Comparison of ENCODE assay signal across 21 cellular contexts in the genomic region with DNA sequence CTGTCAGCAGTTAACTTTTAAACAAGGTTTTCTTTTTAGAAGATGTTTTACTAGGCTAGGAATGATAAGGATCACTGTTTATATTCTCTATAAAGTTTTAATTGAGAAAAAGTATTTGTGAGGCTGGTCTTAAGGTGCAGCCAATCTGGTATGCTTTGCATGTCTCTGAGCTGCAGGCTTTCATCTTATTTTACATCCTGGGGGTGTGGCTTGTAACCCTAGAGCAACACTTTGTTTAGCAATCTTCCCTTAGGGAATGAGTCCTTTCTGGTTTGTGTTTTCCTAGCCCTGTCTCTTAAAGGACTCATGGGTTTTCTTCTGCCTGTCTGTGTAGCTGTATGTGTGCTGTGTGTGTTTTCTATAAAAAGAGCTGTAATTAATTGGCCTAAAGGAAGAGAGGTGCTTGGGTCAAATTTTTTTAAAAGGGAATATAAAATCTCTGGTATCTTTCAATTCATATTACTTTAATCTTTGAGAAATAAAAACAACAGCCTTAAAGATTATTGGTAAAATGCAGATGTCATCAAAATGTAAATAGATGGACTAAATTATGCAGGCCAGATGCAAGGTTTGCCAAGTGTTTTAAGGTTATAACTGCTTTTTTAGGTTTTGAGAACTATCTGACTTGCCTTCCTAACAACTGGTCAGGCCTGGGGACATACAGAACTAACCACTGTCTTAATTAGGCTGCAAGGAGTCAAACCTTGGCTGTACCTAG. TPM values are rescaled to one million over a fixed set of nuclear protein-coding genes. Genes with fewer than 3 reads are reported as not detected.
"Had no signal": no experiment of that assay in that cellular context is flagged by ENCODE, and none has a peak within 500 bp of the region (broad histone marks: within the 10 kb centered on the region; RNA-seq: fewer than 3 reads in every experiment).

No MANE protein-coding gene starts in this region.

- H3K27ac Mint-ChIP-seq: activated naive CD8-positive, alpha-beta T cell treated with anti-CD3 and anti-CD28 coated beads, Interleukin-2, amount 50 U/mL, for 24 hours; activated T-helper 1 cell treated with anti-CD3 and anti-CD28 coated beads, Interleukin-12 subunit alpha, Interleukin-12 subunit beta, Interleukin-2, Interleukin-4 antibody, amounts not matched to agents 30 ng/mL and 10 ng/mL and 1 ng/mL, durations not matched to agents 14 hours and 24 hours and 36 hours; effector memory CD8-positive, alpha-beta T cell; mesothelial cell of epicardium; T-helper 1 cell treated with Interleukin-12 subunit alpha and Interleukin-12 subunit beta and Interleukin-4 antibody, amounts not matched to agents 30 μg/mL and 1 μg/mL, for 36 hours had no signal

- H3K27me3 Mint-ChIP-seq: activated naive CD8-positive, alpha-beta T cell treated with anti-CD3 and anti-CD28 coated beads, Interleukin-2, amount 50 U/mL, for 24 hours had no signal

- H3K4me1 ChIP-seq: heart left ventricle, lower lobe of right lung had no signal

- DNase-seq: activated naive CD4-positive, alpha-beta T cell treated with Interleukin-2 at 50 U/mL for 16 hours; activated naive CD8-positive, alpha-beta T cell treated with anti-CD3 and anti-CD28 coated beads, Interleukin-2, amount 50 U/mL, for 24 hours; dermis blood vessel endothelial cell; effector memory CD8-positive, alpha-beta T cell; left colon; lower lobe of right lung; ovary; stimulated activated CD4-positive, alpha-beta T cell treated with anti-CD3 and anti-CD28 coated beads, Interleukin-2, amount 100 ng/mL, for 24 hours had no signal

- H3K36me3 Mint-ChIP-seq: mesothelial cell of epicardium had no signal

- H3K27me3 ChIP-seq: heart left ventricle, ovary had no signal

- H3K4me3 ChIP-seq: heart left ventricle, lower lobe of right lung, ovary had no signal

- H3K27ac ChIP-seq: heart left ventricle, lower lobe of right lung, ovary had no signal

- ATAC-seq: activated CD4-positive, CD25-positive, alpha-beta regulatory T cell treated with anti-CD3 and anti-CD28 coated beads, Interleukin-2, amount 50 U/mL, for 24 hours; activated naive CD8-positive, alpha-beta T cell treated with anti-CD3 and anti-CD28 coated beads, Interleukin-2, amount 50 U/mL, for 24 hours; effector memory CD8-positive, alpha-beta T cell; heart left ventricle; left colon; lower lobe of right lung had no signal

- H3K36me3 ChIP-seq: heart left ventricle, lower lobe of right lung, ovary had no signal

- H3K4me1 Mint-ChIP-seq: activated naive CD8-positive, alpha-beta T cell treated with anti-CD3 and anti-CD28 coated beads, Interleukin-2, amount 50 U/mL, for 24 hours; mesothelial cell of epicardium had no signal

- H3K9me3 ChIP-seq: lower lobe of right lung, ovary had no signal

- H3K9me3 Mint-ChIP-seq: activated T-helper 1 cell treated with anti-CD3 and anti-CD28 coated beads, Interleukin-12 subunit alpha, Interleukin-12 subunit beta, Interleukin-2, Interleukin-4 antibody, amounts not matched to agents 30 ng/mL and 10 ng/mL and 1 ng/mL, durations not matched to agents 14 hours and 24 hours and 36 hours; effector memory CD8-positive, alpha-beta T cell; T-helper 1 cell treated with Interleukin-12 subunit alpha and Interleukin-12 subunit beta and Interleukin-4 antibody, amounts not matched to agents 30 μg/mL and 1 μg/mL, for 36 hours had no signal

- FAIRE-seq: frontal cortex, TTC549, urothelium cell line had no signal

- H3K4me3 Mint-ChIP-seq: activated naive CD8-positive, alpha-beta T cell treated with anti-CD3 and anti-CD28 coated beads, Interleukin-2, amount 50 U/mL, for 24 hours; activated T-helper 1 cell treated with anti-CD3 and anti-CD28 coated beads, Interleukin-12 subunit alpha, Interleukin-12 subunit beta, Interleukin-2, Interleukin-4 antibody, amounts not matched to agents 30 ng/mL and 10 ng/mL and 1 ng/mL, durations not matched to agents 14 hours and 24 hours and 36 hours; effector memory CD8-positive, alpha-beta T cell; mesothelial cell of epicardium; T-helper 1 cell treated with Interleukin-12 subunit alpha and Interleukin-12 subunit beta and Interleukin-4 antibody, amounts not matched to agents 30 μg/mL and 1 μg/mL, for 36 hours had no signal

RNA-seq across cellular contexts. Expression of a gene that starts 20.2 kb away (rescaled TPM):
- total RNA-seq: activated CD8-positive, alpha-beta memory T cell treated with anti-CD3 and anti-CD28 coated beads for 36 hours; activated T-helper 1 cell treated with anti-CD3 and anti-CD28 coated beads, Interleukin-12 subunit alpha, Interleukin-12 subunit beta, Interleukin-2, Interleukin-4 antibody, amounts not matched to agents 30 ng/mL and 10 ng/mL and 1 ng/mL, durations not matched to agents 14 hours and 24 hours and 36 hours; aorta; cerebellum; dermis blood vessel endothelial cell; fibroblast of lung; frontal cortex; heart left ventricle; left colon; lower lobe of right lung; mesothelial cell of epicardium; myocyte; ovary had no signal

RNA-seq across cellular contexts. Expression of a gene that starts 23.4 kb away (rescaled TPM):
- total RNA-seq: activated CD8-positive, alpha-beta memory T cell treated with anti-CD3 and anti-CD28 coated beads for 36 hours; activated T-helper 1 cell treated with anti-CD3 and anti-CD28 coated beads, Interleukin-12 subunit alpha, Interleukin-12 subunit beta, Interleukin-2, Interleukin-4 antibody, amounts not matched to agents 30 ng/mL and 10 ng/mL and 1 ng/mL, durations not matched to agents 14 hours and 24 hours and 36 hours; aorta; cerebellum; dermis blood vessel endothelial cell; fibroblast of lung; frontal cortex; heart left ventricle; left colon; lower lobe of right lung; mesothelial cell of epicardium; myocyte; ovary had no signal

RNA-seq across cellular contexts. Expression of a gene that starts 36.9 kb away (rescaled TPM):
- total RNA-seq: activated CD8-positive, alpha-beta memory T cell treated with anti-CD3 and anti-CD28 coated beads for 36 hours; activated T-helper 1 cell treated with anti-CD3 and anti-CD28 coated beads, Interleukin-12 subunit alpha, Interleukin-12 subunit beta, Interleukin-2, Interleukin-4 antibody, amounts not matched to agents 30 ng/mL and 10 ng/mL and 1 ng/mL, durations not matched to agents 14 hours and 24 hours and 36 hours; cerebellum; dermis blood vessel endothelial cell; fibroblast of lung; frontal cortex; heart left ventricle; left colon; lower lobe of right lung; mesothelial cell of epicardium; myocyte; ovary had no signal

RNA-seq across cellular contexts. Expression of a gene that starts 56.1 kb away (rescaled TPM):
- total RNA-seq: activated CD8-positive, alpha-beta memory T cell treated with anti-CD3 and anti-CD28 coated beads for 36 hours; activated T-helper 1 cell treated with anti-CD3 and anti-CD28 coated beads, Interleukin-12 subunit alpha, Interleukin-12 subunit beta, Interleukin-2, Interleukin-4 antibody, amounts not matched to agents 30 ng/mL and 10 ng/mL and 1 ng/mL, durations not matched to agents 14 hours and 24 hours and 36 hours; aorta; cerebellum; dermis blood vessel endothelial cell; fibroblast of lung; frontal cortex; heart left ventricle; left colon; lower lobe of right lung; mesothelial cell of epicardium; myocyte; ovary had no signal
